In genomic region chr11:60756307-60757032, GRCh38 we compare ENCODE assay signal across 9 cellular contexts.
A peak's percentile ranks its signal among the peaks of the same experiment; 100 is the strongest.
DNase-seq lines count a peak whose midpoint lies in the region; ATAC-seq and TF ChIP-seq lines count a peak whose summit lies in the region.
"Had no signal": no experiment of that assay in that cellular context is flagged by ENCODE, and none has a peak within 500 bp of the region (broad histone marks: within the 10 kb centered on the region; RNA-seq: fewer than 3 reads in every experiment).

A gene with protein sequence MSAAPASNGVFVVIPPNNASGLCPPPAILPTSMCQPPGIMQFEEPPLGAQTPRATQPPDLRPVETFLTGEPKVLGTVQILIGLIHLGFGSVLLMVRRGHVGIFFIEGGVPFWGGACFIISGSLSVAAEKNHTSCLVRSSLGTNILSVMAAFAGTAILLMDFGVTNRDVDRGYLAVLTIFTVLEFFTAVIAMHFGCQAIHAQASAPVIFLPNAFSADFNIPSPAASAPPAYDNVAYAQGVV (plus strand): TSS chr11:60756867. CDS start chr11:60763734, 6,867 bp downstream.

- no peaks in the 10 kb centered on the region for H4K20me1 ChIP-seq in OCI-LY3 (ENCODE audit: insufficient read depth, low read length)

- no peaks in the 10 kb centered on the region for H3K79me2 ChIP-seq in OCI-LY3 (ENCODE audit: low read length)

- peaks cover 42% of the 10 kb centered on the region for H3K4me1 ChIP-seq in OCI-LY3 (ENCODE audit: low read length)

- H3K27me3 ChIP-seq in OCI-LY3 (ENCODE audit: low read depth, low read length): peaks cover 22% of the 10 kb centered on the region; the same call in 1 of the 2 replicates

- H3K9me3 ChIP-seq in OCI-LY3 (ENCODE audit: insufficient read depth, low read length): no peaks in the 10 kb centered on the region

- H3K36me3 ChIP-seq in OCI-LY3 (replicated peaks; ENCODE audit: low read depth, low read length): no peaks in the 10 kb centered on the region

- in situ Hi-C loops in GM13977 (cut with MboI; ENCODE audit: low pct_unique_long_range_greater_than_20kb, low sequenced_read_pairs, unreplicated experiment): loop anchor here (25.0 kb wide), 1 partner anchor 394 kb away; no protein-coding TSS in a partner anchor

- no peak within 1 kb of the TSS for H3K27ac ChIP-seq in 22Rv1
- no peak within 1 kb of the TSS for H3K27ac ChIP-seq in OCI-LY3 (ENCODE audit: low read length)
- H3K27ac ChIP-seq: SK-N-MC had no signal

- H3K9ac ChIP-seq in OCI-LY3 (ENCODE audit: low read length): peak within 1 kb of the TSS; percentile 38; the same call in 1 of the 2 replicates

- H3K4me2 ChIP-seq in OCI-LY3 (ENCODE audit: low read length): peak within 1 kb of the TSS; percentile 72

- ATAC-seq in GM18867 (IDR thresholded peaks at IDR 0.05; ENCODE audit: unreplicated experiment): no peak
- no peak for ATAC-seq in GM18861 (IDR thresholded peaks at IDR 0.05; ENCODE audit: unreplicated experiment)

- DNase-seq in GM13977 (ENCODE audit: low spot score) (peak; percentile 48), germinal center (ENCODE audit: low spot score) (peak; percentile 51), globus pallidus (ENCODE audit: low spot score) (no peak)
- DNase-seq in activated CD4-positive, alpha-beta T cell treated with anti-CD3 and anti-CD28 coated beads, Interleukin-2, amount 50 U/mL, for 1 hour: no peak

- peak within 1 kb of the TSS; percentile 80 for H2AFZ ChIP-seq in OCI-LY3 (ENCODE audit: low read depth, low read length)

- TF ChIP-seq CTCF in 22Rv1 (IDR thresholded peaks at IDR 0.05): peak; percentile 65
- TF ChIP-seq CTCF in GM13977 (IDR thresholded peaks at IDR 0.05; ENCODE audit: extremely low read depth, insufficient read depth, missing control alignments): peak; percentile 46
- peak; percentile 64 for TF ChIP-seq CTCF in OCI-LY3 (IDR thresholded peaks at IDR 0.05; ENCODE audit: low read depth, low read length)

- H3K4me3 ChIP-seq in OCI-LY3 (ENCODE audit: low read length): peak within 1 kb of the TSS; percentile 64
- H3K4me3 ChIP-seq: SK-N-MC had no signal

Comparison
In these comparisons a context has a peak if more than half of its experiments do, and no peak if none do; other contexts are left out.
1. DNase-seq: peak in GM13977 (single experiment) and germinal center (single experiment); none in globus pallidus (single experiment) and activated CD4-positive, alpha-beta T cell treated with anti-CD3 and anti-CD28 coated beads, Interleukin-2, amount 50 U/mL, for 1 hour (single experiment).
2. Peak in every context shown above with its lines, with median percentiles within 50 percentile points of each other: CTCF ChIP-seq.